8 cellular contexts compared by ENCODE assay signal in genomic region chr6:33430334-33430733, GRCh38. TPM values are rescaled to one million over a fixed set of nuclear protein-coding genes. Genes with fewer than 3 reads are reported as not detected.
A peak's percentile ranks its signal among the peaks of the same experiment; 100 is the strongest.
DNase-seq lines count a peak whose midpoint lies in the region; ATAC-seq, FAIRE-seq and TF ChIP-seq lines count a peak whose summit lies in the region.

No MANE protein-coding gene starts in this region.

- peaks cover 51 to 75% (median 64%) of the 10 kb centered on the region in 4 donors for H3K4me1 Mint-ChIP-seq in CD4-positive, alpha-beta memory T cell
- H3K4me1 Mint-ChIP-seq in IgD-negative memory B cell, result peaks cover 32 to 57% (median 56%) of the 10 kb centered on the region in 3 donors
- H3K4me1 Mint-ChIP-seq in naive thymus-derived CD8-positive, alpha-beta T cell, result peaks cover 56 to 81% (median 69%) of the 10 kb centered on the region in 4 donors

- H3K79me2 ChIP-seq in GM12878 (ENCODE audit: control insufficient read depth, insufficient read depth, low read length), result peaks cover 6% of the 10 kb centered on the region

- H3K27ac ChIP-seq in CD4-positive, alpha-beta memory T cell (ENCODE audit: low read depth, low read length), result peak overlapping the region; percentile 76
- peak overlapping the region; percentile 50 for H3K27ac ChIP-seq in GM12878 (ENCODE audit: control insufficient read depth, insufficient read depth)
- peak overlapping the region in 2 of 5 donors; percentile 40 to 82 for H3K27ac ChIP-seq in stomach

- RAD21 ChIA-PET in GM12878 (lab: Charles Lee; ENCODE audit: unreplicated experiment), result interaction anchor here (0.6 to 2.6 kb wide), 9 partner anchors 12 to 190 kb away, joined by 3 to 10 read pairs (median 4); partner anchors contain the start of genes BAK1, CUTA, ITPR3 and PFDN6

- TF ChIP-seq CTCF in GM12878 (IDR thresholded peaks at IDR 0.05 in 2 of 3, conservative IDR thresholded peaks at IDR 0.05 in 1 of 3; ENCODE audit: control insufficient read depth in 2 of 3, extremely low read depth in 1 of 3, insufficient read depth in 1 of 3, low read depth in 3 of 3, low read length in 3 of 3), result no peak
- no peak for TF ChIP-seq CTCF in stomach (IDR thresholded peaks at IDR 0.05)

- H3K4me3 Mint-ChIP-seq in CD4-positive, alpha-beta memory T cell, result peak overlapping the region; percentile 84 to 94 (median 91)
- peak overlapping the region in 3 of 4 donors; percentile 75 to 94 (median 93) for H3K4me3 Mint-ChIP-seq in IgD-negative memory B cell
- H3K4me3 Mint-ChIP-seq in naive thymus-derived CD8-positive, alpha-beta T cell, result peak overlapping the region; percentile 85 to 94 (median 92)

- TF ChIP-seq RAD21 in GM12878 (IDR thresholded peaks at IDR 0.05; ENCODE audit: insufficient read depth, low read depth, low read length), result no peak

- peak overlapping the region; percentile 11 to 54 for H3K4me3 ChIP-seq in CD4-positive, alpha-beta memory T cell (ENCODE audit: low read length in 2 of 2)
- H3K4me3 ChIP-seq in GM12878, result no peak overlapping the region
- H3K4me3 ChIP-seq in stomach, result no peak overlapping the region

- no peak for TF ChIP-seq POLR2A in GM12878 (IDR thresholded peaks at IDR 0.05; ENCODE audit: low read depth, low read length)
- no peak for TF ChIP-seq POLR2A in stomach (IDR thresholded peaks at IDR 0.05)

- H2AFZ ChIP-seq in GM12878 (ENCODE audit: control insufficient read depth, low read depth, low read length), result no peak overlapping the region

- no peaks in the 10 kb centered on the region for H3K27me3 ChIP-seq in CD4-positive, alpha-beta memory T cell (ENCODE audit: insufficient read depth, low read length)
- no peaks in the 10 kb centered on the region for H3K27me3 ChIP-seq in GM12878 (replicated peaks in 1 of 2; ENCODE audit: control insufficient read depth in 2 of 2, insufficient read depth in 2 of 2, low read length in 1 of 2)
- no peaks in the 10 kb centered on the region for H3K27me3 ChIP-seq in stomach

- TF ChIP-seq EP300 in GM12878 (IDR thresholded peaks at IDR 0.05; ENCODE audit: borderline replicate concordance in 1 of 2, control insufficient read depth in 1 of 2, low read depth in 2 of 2, low read length in 2 of 2) (no peak), stomach (IDR thresholded peaks at IDR 0.05) (no peak)

- peak overlapping the region; percentile 94 to 99 (median 98) for H3K27ac Mint-ChIP-seq in CD4-positive, alpha-beta memory T cell
- peak overlapping the region; percentile 78 to 94 (median 78) for H3K27ac Mint-ChIP-seq in IgD-negative memory B cell
- peak overlapping the region; percentile 88 to 99 (median 96) for H3K27ac Mint-ChIP-seq in naive thymus-derived CD8-positive, alpha-beta T cell

- DNase-seq in CD4-positive, alpha-beta memory T cell, result peak in 3 of 5 donors; percentile 36 to 43 (median 42)
- DNase-seq in GM12878 (ENCODE audit: low read depth, low spot score) (no peak), stomach (no peak), SHP77 treated with DMSO at 0.1 percent for 48 hours (lab: John Stamatoyannopoulos, UW) (no peak)
- peak in 2 of 10 donors; percentile 46 to 47 for DNase-seq in naive thymus-derived CD8-positive, alpha-beta T cell
- DNase-seq in central memory CD4-positive, alpha-beta T cell, result no peak
- no peak for DNase-seq in activated CD8-positive, alpha-beta memory T cell treated with anti-CD3 and anti-CD28 coated beads, Interleukin-2, amount 50 U/mL, for 4 hours

- in situ Hi-C loops in GM12878 (cut with MboI), result no loop called here

- peaks cover 3% of the 10 kb centered on the region for H3K36me3 ChIP-seq in CD4-positive, alpha-beta memory T cell (ENCODE audit: insufficient read depth, low read length)
- H3K36me3 ChIP-seq in GM12878 (ENCODE audit: control insufficient read depth in 2 of 2, insufficient read depth in 2 of 2, low read length in 1 of 2) (no peaks in the 10 kb centered on the region), stomach (peaks cover 4 to 14% (median 4%) of the 10 kb centered on the region in 4 donors)

- CTCF ChIA-PET in CD4-positive, alpha-beta memory T cell (lab: Charles Lee; ENCODE audit: partially characterized antibody), result interaction anchor here (0.7 to 1.8 kb wide), 11 partner anchors 8 to 153 kb away, joined by 3 to 9 read pairs (median 3); partner anchors contain the start of genes B3GALT4, BAK1 and CUTA
- CTCF ChIA-PET in GM12878 (lab: Yijun Ruan, JAX), result interaction anchor here (0.6 to 1.6 kb wide), 11 partner anchors 12 to 177 kb away, joined by 3 to 9 read pairs (median 3); partner anchors contain the start of genes CUTA and ZBTB9

- no peaks in the 10 kb centered on the region for H3K27me3 Mint-ChIP-seq in CD4-positive, alpha-beta memory T cell
- H3K27me3 Mint-ChIP-seq in IgD-negative memory B cell, result no peaks in the 10 kb centered on the region
- H3K27me3 Mint-ChIP-seq in naive thymus-derived CD8-positive, alpha-beta T cell, result no peaks in the 10 kb centered on the region

- no peaks in the 10 kb centered on the region for H3K9me3 ChIP-seq in CD4-positive, alpha-beta memory T cell (ENCODE audit: control insufficient read depth in 1 of 2, low read length in 2 of 2)
- H3K9me3 ChIP-seq in GM12878 (replicated peaks; ENCODE audit: control insufficient read depth, insufficient read depth, low read length), result no peaks in the 10 kb centered on the region
- no peaks in the 10 kb centered on the region for H3K9me3 ChIP-seq in stomach

- no peak for FAIRE-seq in GM12878 (lab: Jason Lieb, UNC)

- 24% methylated on average over 2 of the region's 2 CpGs for WGBS in GM12878 (ENCODE audit: insufficient coverage, insufficient replicate concordance, low lambda C conversion rate, missing lambda C conversion rate)
- WGBS in stomach, 5 donors, result 39 to 63% (median 58%) methylated on average over 2 of the region's 2 CpGs

- H4K20me1 ChIP-seq in GM12878 (ENCODE audit: control insufficient read depth, insufficient read depth), result no peaks in the 10 kb centered on the region

- SMC1A ChIA-PET in GM12878 (lab: Charles Lee; ENCODE audit: uncharacterized antibody, unreplicated experiment), result interaction anchor here (0.6 to 1.7 kb wide), 11 partner anchors 11 to 159 kb away, joined by 3 to 7 read pairs (median 4); partner anchors contain the start of genes B3GALT4, RPS18, VPS52 and ZBTB22

- ATAC-seq in GM12878, result peak; percentile 5
- ATAC-seq in naive thymus-derived CD8-positive, alpha-beta T cell, result peak in 1 of 2 donors; percentile 6

- H3K9ac ChIP-seq in GM12878 (ENCODE audit: control insufficient read depth, insufficient read depth, low read length), result no peak overlapping the region

- peaks cover 2 to 24% of the 10 kb centered on the region in 2 donors for H3K36me3 Mint-ChIP-seq in CD4-positive, alpha-beta memory T cell
- no peaks in the 10 kb centered on the region for H3K36me3 Mint-ChIP-seq in IgD-negative memory B cell
- H3K36me3 Mint-ChIP-seq in naive thymus-derived CD8-positive, alpha-beta T cell, result peaks cover 0 to 14% (median 0%) of the 10 kb centered on the region in 3 donors

- intact Hi-C loops in CD4-positive, alpha-beta memory T cell (cut with micrococcal nuclease), result no loop called here
- intact Hi-C loops in GM12878 (cut with micrococcal nuclease; ENCODE audit: unreplicated experiment) (no loop called here), stomach (cut with DNase I; ENCODE audit: low total_unique reads) (no loop called here)

- POLR2A ChIA-PET in CD4-positive, alpha-beta memory T cell (lab: Charles Lee; ENCODE audit: partially characterized antibody), result interaction anchor here (0.6 to 4.7 kb wide), 24 partner anchors 10 to 458 kb away, joined by 3 to 77 read pairs (median 11); partner anchors contain the start of genes B3GALT4, BAK1, CUTA and ITPR3
- POLR2A ChIA-PET in GM12878 (lab: Charles Lee), result interaction anchor here (0.8 to 1.8 kb wide), 8 partner anchors 11 to 159 kb away, joined by 3 to 11 read pairs (median 3); partner anchors contain the start of genes BAK1, CUTA, RPS18 and SYNGAP1
- POLR2A ChIA-PET in naive thymus-derived CD8-positive, alpha-beta T cell (lab: Charles Lee), result interaction anchor here (0.5 to 5.7 kb wide), 26 partner anchors 10 to 1616 kb away, joined by 3 to 58 read pairs (median 8); partner anchors contain the start of genes B3GALT4, BAK1, CUTA and KIFC1

- peak overlapping the region; percentile 93 for H3K4me2 ChIP-seq in GM12878 (ENCODE audit: control insufficient read depth, insufficient read depth)

- H3K4me1 ChIP-seq in CD4-positive, alpha-beta memory T cell (ENCODE audit: insufficient read depth, low read length), result peaks cover 53% of the 10 kb centered on the region
- peaks cover 47% of the 10 kb centered on the region for H3K4me1 ChIP-seq in GM12878 (ENCODE audit: control insufficient read depth, insufficient read depth, low read length)
- H3K4me1 ChIP-seq in stomach, result peaks cover 31 to 83% (median 59%) of the 10 kb centered on the region in 4 donors

- H3K9me3 Mint-ChIP-seq in CD4-positive, alpha-beta memory T cell, result peaks cover 0 to 2% (median 0%) of the 10 kb centered on the region in 8 donors
- no peaks in the 10 kb centered on the region for H3K9me3 Mint-ChIP-seq in IgD-negative memory B cell
- H3K9me3 Mint-ChIP-seq in naive thymus-derived CD8-positive, alpha-beta T cell, result no peaks in the 10 kb centered on the region

- BruUV-seq in GM12878 (replicated peaks; lab: Mats Ljungman, UMichigan), result no TSS peak

RNA-seq across cellular contexts. Expression of gene SYNGAP1, which starts 10.5 kb away (rescaled TPM):
- 10 to 100 TPM; 47.8 to 48.0 TPM for total RNA-seq in CD4-positive, alpha-beta memory T cell
- polyA plus RNA-seq in CD4-positive, alpha-beta memory T cell, result 1 to 10 TPM in 1 of 2 donors, not detected in 1; 1.9 TPM
- 0.54 TPM for polyA plus RNA-seq in IgD-negative memory B cell
- total RNA-seq in GM12878 (2013; cell fraction: nucleolus; rRNA removed), result 14.4 and 18.4 TPM in 2 replicates
- 1.2 and 1.5 TPM in 2 replicates for total RNA-seq in GM12878 (2014; rRNA removed)
- 0.85 and 0.88 TPM in 2 replicates for total RNA-seq in GM12878 (2014; rRNA removed; fragmentation: Illumina TruSeq; extraction: Trizol)
- total RNA-seq in GM12878 (2021), result 5.7 and 9.2 TPM in 2 replicates
- polyA plus RNA-seq in GM12878 (2011; ENCODE audit: low read depth), result 3.3 TPM
- 2.2 and 3.9 TPM in 2 replicates for polyA plus RNA-seq in GM12878 (2011; rRNA removed)
- polyA plus RNA-seq in GM12878 (2011; cell fraction: cytosol; rRNA removed), result 2.7 and 3.4 TPM in 2 replicates
- polyA plus RNA-seq in GM12878 (2011; cell fraction: nucleus; rRNA removed), result 60.1 and 82.9 TPM in 2 replicates
- polyA plus RNA-seq in GM12878 (2012), result 8.3 and 9.0 TPM in 2 replicates
- polyA plus RNA-seq in GM12878 (2014; fragmentation: Illumina TruSeq; extraction: Trizol), result 3.1 and 5.7 TPM in 2 replicates
- polyA plus RNA-seq in GM12878 (2014; fragmentation: Nextera tagmentation; extraction: Ambion mirVana), result under 1 TPM; 0.05 to 0.14 TPM
- polyA plus RNA-seq in GM12878 (2014; rRNA removed), result 6.4 and 9.0 TPM in 2 replicates
- under 1 TPM; 0.62 to 0.73 TPM for polyA plus RNA-seq in GM12878 (2016; fragmentation: Nextera tagmentation; extraction: Ambion mirVana)
- polyA minus RNA-seq in GM12878 (2011; rRNA and poly(A)+ RNA removed), result 2.5 and 3.1 TPM in 2 replicates
- polyA minus RNA-seq in GM12878 (2011; cell fraction: cytosol; rRNA and poly(A)+ RNA removed), result 1.1 and 2.8 TPM in 2 replicates
- 8.1 and 12.2 TPM in 2 replicates for polyA minus RNA-seq in GM12878 (2011; cell fraction: nucleus; rRNA and poly(A)+ RNA removed)
- total RNA-seq in naive thymus-derived CD8-positive, alpha-beta T cell, result 10 to 100 TPM; 57.0 to 66.6 TPM
- polyA plus RNA-seq in naive thymus-derived CD8-positive, alpha-beta T cell, result 1 to 10 TPM in 2 of 3 donors, under 1 TPM in 1; 0.38 to 1.9 (median 1.4) TPM
- total RNA-seq in stomach, result 10 to 100 TPM in 2 of 5 donors, 1 to 10 TPM in 2, under 1 TPM in 1; 0.58 to 78.8 (median 7.7) TPM
- 1 to 10 TPM; 3.9 to 5.6 (median 4.0) TPM for polyA plus RNA-seq in stomach

RNA-seq across cellular contexts. Expression of gene CUTA, which starts 12.4 kb away (rescaled TPM):
- total RNA-seq in CD4-positive, alpha-beta memory T cell, result 100 to 1,000 TPM; 210 to 217 TPM
- polyA plus RNA-seq in CD4-positive, alpha-beta memory T cell, result 100 to 1,000 TPM; 371 to 407 TPM
- 449 TPM for polyA plus RNA-seq in IgD-negative memory B cell
- 31.1 and 35.5 TPM in 2 replicates for total RNA-seq in GM12878 (2013; cell fraction: nucleolus; rRNA removed)
- total RNA-seq in GM12878 (2014; rRNA removed), result 201 and 217 TPM in 2 replicates
- 107 and 118 TPM in 2 replicates for total RNA-seq in GM12878 (2014; rRNA removed; fragmentation: Illumina TruSeq; extraction: Trizol)
- 165 and 173 TPM in 2 replicates for total RNA-seq in GM12878 (2021)
- polyA plus RNA-seq in GM12878 (2011; ENCODE audit: low read depth), result 161 TPM
- 95.6 and 137 TPM in 2 replicates for polyA plus RNA-seq in GM12878 (2011; rRNA removed)
- polyA plus RNA-seq in GM12878 (2011; cell fraction: cytosol; rRNA removed), result 225 and 263 TPM in 2 replicates
- polyA plus RNA-seq in GM12878 (2011; cell fraction: nucleus; rRNA removed), result 202 and 257 TPM in 2 replicates
- 320 and 324 TPM in 2 replicates for polyA plus RNA-seq in GM12878 (2012)
- 62.2 and 102 TPM in 2 replicates for polyA plus RNA-seq in GM12878 (2014; fragmentation: Illumina TruSeq; extraction: Trizol)
- polyA plus RNA-seq in GM12878 (2014; fragmentation: Nextera tagmentation; extraction: Ambion mirVana), result 100 to 1,000 TPM; 268 to 293 TPM
- 178 and 203 TPM in 2 replicates for polyA plus RNA-seq in GM12878 (2014; rRNA removed)
- polyA plus RNA-seq in GM12878 (2016; fragmentation: Nextera tagmentation; extraction: Ambion mirVana), result 100 to 1,000 TPM; 220 to 226 TPM
- polyA minus RNA-seq in GM12878 (2011; rRNA and poly(A)+ RNA removed), result 110 and 116 TPM in 2 replicates
- polyA minus RNA-seq in GM12878 (2011; cell fraction: cytosol; rRNA and poly(A)+ RNA removed), result 47.1 and 60.9 TPM in 2 replicates
- polyA minus RNA-seq in GM12878 (2011; cell fraction: nucleus; rRNA and poly(A)+ RNA removed), result 50.9 and 62.4 TPM in 2 replicates
- total RNA-seq in naive thymus-derived CD8-positive, alpha-beta T cell, result 100 to 1,000 TPM; 198 to 201 TPM
- 100 to 1,000 TPM; 338 to 441 (median 385) TPM for polyA plus RNA-seq in naive thymus-derived CD8-positive, alpha-beta T cell
- total RNA-seq in stomach, result 100 to 1,000 TPM in 3 of 5 donors, 10 to 100 TPM in 2; 12.8 to 203 (median 101) TPM
- 100 to 1,000 TPM; 162 to 233 (median 165) TPM for polyA plus RNA-seq in stomach

RNA-seq across cellular contexts. Expression of gene PHF1, which starts 19.5 kb away (rescaled TPM):
- total RNA-seq in CD4-positive, alpha-beta memory T cell, result 100 to 1,000 TPM; 220 TPM
- polyA plus RNA-seq in CD4-positive, alpha-beta memory T cell, result 10 to 100 TPM; 61.2 to 81.8 TPM
- polyA plus RNA-seq in IgD-negative memory B cell (77.0 TPM), GM12878 (2011; rRNA removed) (11.8 and 17.8 TPM in 2 replicates), GM12878 (2014; fragmentation: Illumina TruSeq; extraction: Trizol) (5.9 and 10.3 TPM in 2 replicates), GM12878 (2014; fragmentation: Nextera tagmentation; extraction: Ambion mirVana) (1 to 10 TPM; 1.3 to 2.2 TPM), GM12878 (2014; rRNA removed) (17.3 and 21.4 TPM in 2 replicates), GM12878 (2016; fragmentation: Nextera tagmentation; extraction: Ambion mirVana) (1 to 10 TPM; 3.1 to 3.5 TPM), stomach (10 to 100 TPM; 56.3 to 99.9 (median 68.7) TPM)
- 22.1 and 23.7 TPM in 2 replicates for total RNA-seq in GM12878 (2013; cell fraction: nucleolus; rRNA removed)
- total RNA-seq in GM12878 (2014; rRNA removed) (6.5 and 6.8 TPM in 2 replicates), GM12878 (2014; rRNA removed; fragmentation: Illumina TruSeq; extraction: Trizol) (5.5 and 6.5 TPM in 2 replicates), GM12878 (2021) (13.5 and 14.5 TPM in 2 replicates), stomach (100 to 1,000 TPM in 1 of 5 donors, 10 to 100 TPM in 4; 22.0 to 125 (median 70.0) TPM)
- 17.4 TPM for polyA plus RNA-seq in GM12878 (2011; ENCODE audit: low read depth)
- 20.1 and 23.2 TPM in 2 replicates for polyA plus RNA-seq in GM12878 (2011; cell fraction: cytosol; rRNA removed)
- 143 and 159 TPM in 2 replicates for polyA plus RNA-seq in GM12878 (2011; cell fraction: nucleus; rRNA removed)
- 32.7 and 39.8 TPM in 2 replicates for polyA plus RNA-seq in GM12878 (2012)
- 16.9 and 18.6 TPM in 2 replicates for polyA minus RNA-seq in GM12878 (2011; rRNA and poly(A)+ RNA removed)
- 5.0 and 6.8 TPM in 2 replicates for polyA minus RNA-seq in GM12878 (2011; cell fraction: cytosol; rRNA and poly(A)+ RNA removed)
- 15.6 and 16.6 TPM in 2 replicates for polyA minus RNA-seq in GM12878 (2011; cell fraction: nucleus; rRNA and poly(A)+ RNA removed)
- total RNA-seq in naive thymus-derived CD8-positive, alpha-beta T cell, result 100 to 1,000 TPM; 213 to 223 TPM
- polyA plus RNA-seq in naive thymus-derived CD8-positive, alpha-beta T cell, result 10 to 100 TPM; 44.3 to 71.4 (median 45.3) TPM

RNA-seq across cellular contexts. Expression of gene ZBTB9, which starts 24.0 kb away (rescaled TPM):
- total RNA-seq in CD4-positive, alpha-beta memory T cell, result 10 to 100 TPM; 12.1 to 12.8 TPM
- polyA plus RNA-seq in CD4-positive, alpha-beta memory T cell, result 10 to 100 TPM in 1 of 2 donors, 1 to 10 TPM in 1; 5.7 to 11.5 TPM
- polyA plus RNA-seq in IgD-negative memory B cell (9.0 TPM), GM12878 (2011; rRNA removed) (5.3 and 7.2 TPM in 2 replicates), GM12878 (2014; fragmentation: Illumina TruSeq; extraction: Trizol) (9.8 and 10.3 TPM in 2 replicates), GM12878 (2014; fragmentation: Nextera tagmentation; extraction: Ambion mirVana) (1 to 10 TPM; 1.5 to 2.6 TPM), GM12878 (2014; rRNA removed) (6.7 and 7.3 TPM in 2 replicates), GM12878 (2016; fragmentation: Nextera tagmentation; extraction: Ambion mirVana) (10 to 100 TPM; 12.1 to 12.7 TPM), stomach (1 to 10 TPM; 2.4 to 4.2 (median 2.6) TPM)
- 5.1 and 5.5 TPM in 2 replicates for total RNA-seq in GM12878 (2013; cell fraction: nucleolus; rRNA removed)
- total RNA-seq in GM12878 (2014; rRNA removed) (5.2 and 6.6 TPM in 2 replicates), GM12878 (2014; rRNA removed; fragmentation: Illumina TruSeq; extraction: Trizol) (6.0 and 6.7 TPM in 2 replicates), GM12878 (2021) (9.2 and 10.4 TPM in 2 replicates), stomach (1 to 10 TPM in 3 of 5 donors, under 1 TPM in 1, not detected in 1; 0.45 to 7.8 (median 3.1) TPM)
- 4.1 TPM for polyA plus RNA-seq in GM12878 (2011; ENCODE audit: low read depth)
- 6.0 and 6.9 TPM in 2 replicates for polyA plus RNA-seq in GM12878 (2011; cell fraction: cytosol; rRNA removed)
- polyA plus RNA-seq in GM12878 (2011; cell fraction: nucleus; rRNA removed), result 13.4 and 16.9 TPM in 2 replicates
- 5.6 and 6.3 TPM in 2 replicates for polyA plus RNA-seq in GM12878 (2012)
- polyA minus RNA-seq in GM12878 (2011; rRNA and poly(A)+ RNA removed), result 9.1 and 9.2 TPM in 2 replicates
- 3.6 and 4.2 TPM in 2 replicates for polyA minus RNA-seq in GM12878 (2011; cell fraction: cytosol; rRNA and poly(A)+ RNA removed)
- polyA minus RNA-seq in GM12878 (2011; cell fraction: nucleus; rRNA and poly(A)+ RNA removed), result 4.5 and 6.2 TPM in 2 replicates
- total RNA-seq in naive thymus-derived CD8-positive, alpha-beta T cell, result 10 to 100 TPM; 10.6 to 11.9 TPM
- 10 to 100 TPM in 1 of 3 donors, 1 to 10 TPM in 2; 3.7 to 10.4 (median 6.4) TPM for polyA plus RNA-seq in naive thymus-derived CD8-positive, alpha-beta T cell

RNA-seq across cellular contexts. Expression of gene KIFC1, which starts 38.7 kb away (rescaled TPM):
- total RNA-seq in CD4-positive, alpha-beta memory T cell, result under 1 TPM; 0.61 to 0.69 TPM
- under 1 TPM in 1 of 2 donors, not detected in 1; 0.54 TPM for polyA plus RNA-seq in CD4-positive, alpha-beta memory T cell
- 0.23 TPM for polyA plus RNA-seq in IgD-negative memory B cell
- 45.8 and 51.5 TPM in 2 replicates for total RNA-seq in GM12878 (2013; cell fraction: nucleolus; rRNA removed)
- total RNA-seq in GM12878 (2014; rRNA removed), result 44.5 and 50.3 TPM in 2 replicates
- 52.9 and 58.5 TPM in 2 replicates for total RNA-seq in GM12878 (2014; rRNA removed; fragmentation: Illumina TruSeq; extraction: Trizol)
- 69.2 and 80.8 TPM in 2 replicates for total RNA-seq in GM12878 (2021)
- polyA plus RNA-seq in GM12878 (2011; ENCODE audit: low read depth), result 16.6 TPM
- polyA plus RNA-seq in GM12878 (2011; rRNA removed), result 60.6 and 69.3 TPM in 2 replicates
- 92.5 and 114 TPM in 2 replicates for polyA plus RNA-seq in GM12878 (2011; cell fraction: cytosol; rRNA removed)
- polyA plus RNA-seq in GM12878 (2011; cell fraction: nucleus; rRNA removed), result 120 and 185 TPM in 2 replicates
- polyA plus RNA-seq in GM12878 (2012), result 33.1 and 39.8 TPM in 2 replicates
- polyA plus RNA-seq in GM12878 (2014; fragmentation: Illumina TruSeq; extraction: Trizol), result 53.9 and 63.1 TPM in 2 replicates
- 1 to 10 TPM; 1.8 to 2.9 TPM for polyA plus RNA-seq in GM12878 (2014; fragmentation: Nextera tagmentation; extraction: Ambion mirVana)
- 82.6 and 87.4 TPM in 2 replicates for polyA plus RNA-seq in GM12878 (2014; rRNA removed)
- polyA plus RNA-seq in GM12878 (2016; fragmentation: Nextera tagmentation; extraction: Ambion mirVana), result 10 to 100 TPM; 22.6 to 31.0 TPM
- polyA minus RNA-seq in GM12878 (2011; rRNA and poly(A)+ RNA removed), result 75.6 and 95.8 TPM in 2 replicates
- polyA minus RNA-seq in GM12878 (2011; cell fraction: cytosol; rRNA and poly(A)+ RNA removed), result 37.8 and 41.3 TPM in 2 replicates
- polyA minus RNA-seq in GM12878 (2011; cell fraction: nucleus; rRNA and poly(A)+ RNA removed), result 49.3 and 88.3 TPM in 2 replicates
- total RNA-seq in naive thymus-derived CD8-positive, alpha-beta T cell, result 1 to 10 TPM in 1 of 2 experiments, under 1 TPM in 1; 0.60 to 1.2 TPM
- under 1 TPM in 2 of 3 donors, not detected in 1; 0.26 to 0.46 TPM for polyA plus RNA-seq in naive thymus-derived CD8-positive, alpha-beta T cell
- 10 to 100 TPM in 1 of 5 donors, 1 to 10 TPM in 3, not detected in 1; 4.2 to 15.4 (median 6.7) TPM for total RNA-seq in stomach
- 1 to 10 TPM in 2 of 3 donors, under 1 TPM in 1; 0.46 to 9.9 (median 5.4) TPM for polyA plus RNA-seq in stomach

Comparison
In these comparisons a context has a peak if more than half of its experiments do, and no peak if none do; other contexts are left out.
1. DNase-seq: peak in CD4-positive, alpha-beta memory T cell (3 of 5); none in GM12878 (single experiment), stomach (single experiment), SHP77 treated with DMSO at 0.1 percent for 48 hours (single experiment), central memory CD4-positive, alpha-beta T cell (single experiment) and activated CD8-positive, alpha-beta memory T cell treated with anti-CD3 and anti-CD28 coated beads, Interleukin-2, amount 50 U/mL, for 4 hours (single experiment).
2. H3K4me3 ChIP-seq: peak in CD4-positive, alpha-beta memory T cell (2 of 2); none in GM12878 (single experiment) and stomach (0 of 4).
3. Peak in every context shown above with its lines, with median percentiles within 50 percentile points of each other: H3K27ac Mint-ChIP-seq and H3K4me3 Mint-ChIP-seq.